ENCODE assay signal across 1 cellular context in genomic region chr15:66253296-66253642, GRCh38.
TF ChIP-seq lines count a peak whose summit lies in the region.

No MANE protein-coding gene starts in this region.

TF ChIP-seq in GM23338, 12 proteins besides CTCF, POLR2A, EP300 and RAD21 (continued from another document):
- TF ChIP-seq REST (IDR thresholded peaks at IDR 0.05; ENCODE audit: unreplicated experiment), result no peak
- TF ChIP-seq POLR2AphosphoS5 (IDR thresholded peaks at IDR 0.05; ENCODE audit: low read depth), result no peak
- TF ChIP-seq ZNF462 (CRISPR knock-in tag; IDR thresholded peaks at IDR 0.05), result no peak
- no peak for TF ChIP-seq NANOG (IDR thresholded peaks at IDR 0.05; ENCODE audit: borderline replicate concordance)
- no peak for TF ChIP-seq ZNF331 (CRISPR knock-in tag; IDR thresholded peaks at IDR 0.05; ENCODE audit: low read depth)
- TF ChIP-seq EZH2 (IDR thresholded peaks at IDR 0.05; ENCODE audit: low read depth, unreplicated experiment), result no peak
